In genomic region chr9:122016309-122016708, GRCh38 we compare ENCODE assay signal across 19 cellular contexts.
"Had no signal": no experiment of that assay in that cellular context is flagged by ENCODE, and none has a peak within 500 bp of the region (broad histone marks: within the 10 kb centered on the region; RNA-seq: fewer than 3 reads in every experiment).

No MANE protein-coding gene starts in this region.

- DNase-seq: activated CD4-positive, alpha-beta memory T cell treated with anti-CD3 and anti-CD28 coated beads, Interleukin-2, amount 10 ng/mL, durations not matched to agents 7 days and 5 days; activated effector memory CD4-positive, alpha-beta T cell treated with anti-CD3 and anti-CD28 coated beads, Interleukin-2, amount 50 U/mL, for 16 hours; activated naive CD4-positive, alpha-beta T cell treated with anti-CD3 and anti-CD28 coated beads, Interleukin-2, amount 10 ng/mL, durations not matched to agents 7 days and 5 days; effector CD8-positive, alpha-beta T cell; foreskin melanocyte; immature natural killer cell; lower lobe of right lung; naive B cell; occipital lobe; retina; stimulated activated CD4-positive, alpha-beta T cell treated with anti-CD3 and anti-CD28 coated beads, Interleukin-4, amount 100 ng/mL, for 24 hours; stomach; T-helper 17 cell; trophoblast cell had no signal

- ATAC-seq: activated CD4-positive, CD25-positive, alpha-beta regulatory T cell treated with anti-CD3 and anti-CD28 coated beads, Interleukin-2, amount 50 U/mL, for 24 hours; lower lobe of right lung; T-helper 17 cell had no signal

- H3K27ac ChIP-seq: hepatocyte, lower lobe of right lung, stomach, testis, uterus, VCaP had no signal

- H3K4me3 ChIP-seq: hepatocyte, lower lobe of right lung, stomach, testis, uterus had no signal

- H3K9me3 ChIP-seq: lower lobe of right lung, stomach, testis, uterus had no signal

- H3K4me1 ChIP-seq: lower lobe of right lung, testis, uterus had no signal

- H3K27me3 ChIP-seq: hepatocyte, stomach, testis, uterus had no signal
